9 cellular contexts compared by ENCODE assay signal in genomic region chr20:17875106-17875980, GRCh38.
A peak's percentile ranks its signal among the peaks of the same experiment; 100 is the strongest.
DNase-seq lines count a peak whose midpoint lies in the region; ATAC-seq and TF ChIP-seq lines count a peak whose summit lies in the region.
"Had no signal": no experiment of that assay in that cellular context is flagged by ENCODE, and none has a peak within 500 bp of the region (broad histone marks: within the 10 kb centered on the region; RNA-seq: fewer than 3 reads in every experiment).

No MANE protein-coding gene starts in this region.

- no peak overlapping the region for H3K27ac Mint-ChIP-seq in MCF 10A (ENCODE audit: low read depth, unreplicated experiment)
- H3K27ac Mint-ChIP-seq in stimulated activated memory B cell treated with anti-CD40 and anti-IgM and Interleukin-4, amounts not matched to agents 10 μg/mL and 1 μg/mL and 100 μg/mL, for 72 hours, result no peak overlapping the region

- no peak for TF ChIP-seq RAD21 in HCT116 (IDR thresholded peaks at IDR 0.05; ENCODE audit: low read depth)

- peaks cover 24% of the 10 kb centered on the region for H3K4me1 Mint-ChIP-seq in MCF 10A (ENCODE audit: insufficient read depth, unreplicated experiment)
- H3K4me1 Mint-ChIP-seq in stimulated activated memory B cell treated with anti-CD40 and anti-IgM and Interleukin-4, amounts not matched to agents 10 μg/mL and 1 μg/mL and 100 μg/mL, for 72 hours, result peaks cover 52% of the 10 kb centered on the region

- DNase-seq in HCT116 (ENCODE audit: low read depth, low spot score) (no peak), MCF 10A (ENCODE audit: unreplicated experiment) (peak; percentile 94), left colon (peak; percentile 94 to 98), NCI-H1694 treated with DMSO at 0.1 percent for 48 hours (lab: John Stamatoyannopoulos, UW) (no peak), OCI-M2 (lab: John Stamatoyannopoulos, UW; ENCODE audit: unreplicated experiment) (no peak)

- ATAC-seq in HCT116, result no peak
- peak; percentile 74 for ATAC-seq in left colon
- no peak for ATAC-seq in HG02938 (IDR thresholded peaks at IDR 0.05; ENCODE audit: unreplicated experiment)
- ATAC-seq in stimulated activated memory B cell treated with anti-CD40 and anti-IgM and Interleukin-4, amounts not matched to agents 10 μg/mL and 1 μg/mL and 100 μg/mL, for 72 hours, result no peak

- H3K4me3 ChIP-seq in HCT116 (replicated peaks in 1 of 2; ENCODE audit: low read depth in 1 of 2, low read length in 2 of 2) (no peak overlapping the region), stomach smooth muscle (ENCODE audit: low read length in 2 of 2) (peak overlapping the region in 1 of 2 donors; percentile 47)

- no peak overlapping the region for H2AFZ ChIP-seq in HCT116 (ENCODE audit: low read depth, low read length, poor library complexity, severe bottlenecking)

- no peaks in the 10 kb centered on the region for H3K9me2 ChIP-seq in HCT116 (ENCODE audit: insufficient read depth)

- H3K9me3 ChIP-seq in HCT116 (ENCODE audit: control insufficient read depth in 1 of 2, insufficient read depth in 1 of 2, low read depth in 1 of 2, low read length in 2 of 2) (no peaks in the 10 kb centered on the region), stomach smooth muscle (ENCODE audit: control insufficient read depth in 2 of 2, low read length in 2 of 2) (no peaks in the 10 kb centered on the region)

- H3K9ac ChIP-seq in HCT116 (ENCODE audit: low read length) (no peak overlapping the region), stomach smooth muscle (ENCODE audit: low read length in 2 of 2) (peak overlapping the region in 1 of 2 donors; percentile 47)

- H3K27me3 ChIP-seq in HCT116 (ENCODE audit: insufficient read depth, low read length), result no peaks in the 10 kb centered on the region; the same call in 1 of the 2 replicates
- no peaks in the 10 kb centered on the region for H3K27me3 ChIP-seq in stomach smooth muscle (ENCODE audit: control insufficient read depth in 1 of 2, insufficient read depth in 2 of 2, low read length in 2 of 2)

- H3K79me2 ChIP-seq in HCT116 (ENCODE audit: insufficient read depth, low read length), result no peaks in the 10 kb centered on the region

- H3K27me3 Mint-ChIP-seq in MCF 10A (ENCODE audit: insufficient read depth, unreplicated experiment), result no peaks in the 10 kb centered on the region
- peaks cover 21% of the 10 kb centered on the region for H3K27me3 Mint-ChIP-seq in stimulated activated memory B cell treated with anti-CD40 and anti-IgM and Interleukin-4, amounts not matched to agents 10 μg/mL and 1 μg/mL and 100 μg/mL, for 72 hours

- no peaks in the 10 kb centered on the region for H3K9me3 Mint-ChIP-seq in MCF 10A (ENCODE audit: unreplicated experiment)
- H3K9me3 Mint-ChIP-seq in stimulated activated memory B cell treated with anti-CD40 and anti-IgM and Interleukin-4, amounts not matched to agents 10 μg/mL and 1 μg/mL and 100 μg/mL, for 72 hours, result no peaks in the 10 kb centered on the region
- H3K9me3 Mint-ChIP-seq: central memory CD8-positive, alpha-beta T cell had no signal

- H3K4me1 ChIP-seq in HCT116 (ENCODE audit: control insufficient read depth in 1 of 2, insufficient read depth in 2 of 2, low read length in 2 of 2), result peaks cover 23 to 32% of the 10 kb centered on the region in 2 experiments
- peaks cover 31% of the 10 kb centered on the region for H3K4me1 ChIP-seq in stomach smooth muscle (ENCODE audit: control insufficient read depth, insufficient read depth, low read length)

- TF ChIP-seq POLR2A in HCT116 (IDR thresholded peaks at IDR 0.05; ENCODE audit: borderline replicate concordance, extremely low read depth, insufficient read depth, insufficient read length), result no peak

- H3K4me3 Mint-ChIP-seq in MCF 10A (ENCODE audit: unreplicated experiment), result peak overlapping the region; percentile 46
- no peak overlapping the region for H3K4me3 Mint-ChIP-seq in stimulated activated memory B cell treated with anti-CD40 and anti-IgM and Interleukin-4, amounts not matched to agents 10 μg/mL and 1 μg/mL and 100 μg/mL, for 72 hours
- H3K4me3 Mint-ChIP-seq: central memory CD8-positive, alpha-beta T cell had no signal

- BruUV-seq in HCT116 (replicated peaks; lab: Mats Ljungman, UMichigan) (no TSS peak), MCF 10A (replicated peaks; lab: Mats Ljungman, UMichigan) (no TSS peak)

- TF ChIP-seq CTCF in HCT116 (IDR thresholded peaks at IDR 0.05 in 2 of 3, conservative IDR thresholded peaks at IDR 0.05 in 1 of 3; ENCODE audit: borderline replicate concordance in 1 of 3, insufficient read depth in 1 of 3, low read depth in 2 of 3, low read length in 2 of 3), result no peak
- no peak for TF ChIP-seq CTCF in MCF 10A (IDR thresholded peaks at IDR 0.05; ENCODE audit: unreplicated experiment)

- RAD21 ChIA-PET in HCT116 (lab: Charles Lee; ENCODE audit: low non-redundant PET in 1 of 2, low total read pairs in 2 of 2, uncharacterized antibody in 2 of 2, unreplicated experiment in 2 of 2), result no interaction called here

- intact Hi-C loops in HCT116 (cut with micrococcal nuclease), result no loop called here
- intact Hi-C loops in MCF 10A (cut with micrococcal nuclease), result no loop called here
- intact Hi-C loops in left colon (cut with DNase I, micrococcal nuclease), result no loop called here

- H3K36me3 ChIP-seq in HCT116 (ENCODE audit: control insufficient read depth in 1 of 2, insufficient read depth in 2 of 2, low read length in 2 of 2) (no peaks in the 10 kb centered on the region), stomach smooth muscle (ENCODE audit: control insufficient read depth in 2 of 2, insufficient read depth in 2 of 2, low read length in 2 of 2) (no peaks in the 10 kb centered on the region)

- CTCF ChIA-PET in HCT116 (lab: Charles Lee) (interaction anchor here (2.7 kb wide), 1 partner anchor 193 kb away, joined by 15 read pairs; the partner anchor contains the start of gene RRBP1), MCF 10A (lab: Yijun Ruan, JAX) (interaction anchor here (0.5 to 3.2 kb wide), 16 partner anchors 10 to 371 kb away, joined by 3 to 24 read pairs (median 4); partner anchors contain the start of gene RRBP1)

- no peak overlapping the region; the same call in 1 of the 2 replicates for H3K27ac ChIP-seq in HCT116 (ENCODE audit: low read depth, low read length)
- peak overlapping the region; percentile 55 for H3K27ac ChIP-seq in stomach smooth muscle (ENCODE audit: low read length)

- peak overlapping the region; percentile 26; the same call in 1 of the 2 replicates for H3K4me2 ChIP-seq in HCT116 (ENCODE audit: low read length)

- no peaks in the 10 kb centered on the region for H3K36me3 Mint-ChIP-seq in MCF 10A (ENCODE audit: insufficient read depth, unreplicated experiment)
- no peaks in the 10 kb centered on the region for H3K36me3 Mint-ChIP-seq in stimulated activated memory B cell treated with anti-CD40 and anti-IgM and Interleukin-4, amounts not matched to agents 10 μg/mL and 1 μg/mL and 100 μg/mL, for 72 hours

- POLR2A ChIA-PET in HCT116 (lab: Charles Lee) (interaction anchor here (0.7 kb wide), 1 partner anchor 37 kb away, joined by 4 read pairs; no protein-coding TSS in a partner anchor), MCF 10A (lab: Yijun Ruan, JAX) (interaction anchor here (0.7 to 3.4 kb wide), 13 partner anchors 11 to 305 kb away, joined by 3 to 20 read pairs (median 5); partner anchors contain the start of genes DSTN and RRBP1)

- H4K20me1 ChIP-seq in HCT116 (ENCODE audit: insufficient read depth), result no peaks in the 10 kb centered on the region

TF ChIP-seq in HCT116, 20 proteins besides CTCF, POLR2A, EP300 and RAD21:
- TF ChIP-seq CBX3 (IDR thresholded peaks at IDR 0.05; ENCODE audit: low read depth) (no peak), SIN3A (IDR thresholded peaks at IDR 0.05; ENCODE audit: low read depth) (0 out of 2 replicates have a peak, but pooled peaks have one; percentile 2), ZBTB33 (IDR thresholded peaks at IDR 0.05; ENCODE audit: extremely low read depth, insufficient replicate concordance, low read length) (no peak), ZFX (IDR thresholded peaks at IDR 0.05) (no peak), FOSL1 (IDR thresholded peaks at IDR 0.05; ENCODE audit: low read depth) (no peak), ELF1 (IDR thresholded peaks at IDR 0.05; ENCODE audit: borderline replicate concordance, low read depth) (no peak)

Comparison
In these comparisons a context has a peak if more than half of its experiments do, and no peak if none do; other contexts are left out.
1. DNase-seq: peak in MCF 10A (single experiment) and left colon (2 of 2); none in HCT116 (single experiment), NCI-H1694 treated with DMSO at 0.1 percent for 48 hours (single experiment) and OCI-M2 (single experiment).